8 cellular contexts compared by ENCODE assay signal in genomic region chr20:46057856-46058655, GRCh38. TPM values are rescaled to one million over a fixed set of nuclear protein-coding genes. Genes with fewer than 3 reads are reported as not detected.
DNase-seq lines count a peak whose midpoint lies in the region; ATAC-seq, FAIRE-seq and TF ChIP-seq lines count a peak whose summit lies in the region.

No MANE protein-coding gene starts in this region.

- peaks cover 34 to 46% of the 10 kb centered on the region in 2 donors for H3K27me3 Mint-ChIP-seq in stimulated activated naive B cell treated with anti-CD40 and anti-IgM and Interleukin-4, amounts not matched to agents 10 μg/mL and 1 μg/mL and 100 μg/mL, for 72 hours

- peaks cover 4% of the 10 kb centered on the region for H3K36me3 ChIP-seq in bronchial epithelial cell (ENCODE audit: control insufficient read depth, insufficient read depth, low read length)
- peaks cover 16 to 33% of the 10 kb centered on the region in 2 experiments for H3K36me3 ChIP-seq in SK-N-SH (replicated peaks in 1 of 2; ENCODE audit: control insufficient read depth in 1 of 2, insufficient read depth in 2 of 2, low read length in 1 of 2)

- 97% methylated on average over 70 of the region's 72 CpGs for WGBS in SK-N-SH (ENCODE audit: low lambda C conversion rate)

- peaks cover 15% of the 10 kb centered on the region for H3K27me3 ChIP-seq in bronchial epithelial cell (ENCODE audit: control insufficient read depth, insufficient read depth, low read length)
- H3K27me3 ChIP-seq in SK-N-SH (ENCODE audit: insufficient read depth) = no peaks in the 10 kb centered on the region

- H3K4me3 ChIP-seq in bronchial epithelial cell (ENCODE audit: low read depth, low read length) = peak overlapping the region; percentile 4
- no peak overlapping the region; a peak in 1 of 4 replicates for H3K4me3 ChIP-seq in SK-N-SH (ENCODE audit: low read depth in 2 of 2, low read length in 1 of 2)

- peaks cover 5 to 10% of the 10 kb centered on the region in 2 experiments; a peak in 2 of 4 replicates for H3K4me1 ChIP-seq in SK-N-SH (ENCODE audit: control insufficient read depth in 1 of 2, insufficient read depth in 2 of 2, low read depth in 1 of 2, low read length in 1 of 2)

- H3K27ac Mint-ChIP-seq in stimulated activated naive B cell treated with anti-CD40 and anti-IgM and Interleukin-4, amounts not matched to agents 10 μg/mL and 1 μg/mL and 100 μg/mL, for 72 hours = peak overlapping the region; percentile 11

- H2AFZ ChIP-seq in SK-N-SH (ENCODE audit: low read depth) = no peak overlapping the region

- H3K9me2 ChIP-seq in SK-N-SH = no peaks in the 10 kb centered on the region

- peak overlapping the region; percentile 67 to 73 for H3K4me3 Mint-ChIP-seq in stimulated activated naive B cell treated with anti-CD40 and anti-IgM and Interleukin-4, amounts not matched to agents 10 μg/mL and 1 μg/mL and 100 μg/mL, for 72 hours

- no peak for TF ChIP-seq POLR2A in GM18505 (IDR thresholded peaks at IDR 0.05; ENCODE audit: borderline replicate concordance, extremely low read depth, insufficient read depth, insufficient read length)
- no peak for TF ChIP-seq POLR2A in GM12892 (IDR thresholded peaks at IDR 0.05; ENCODE audit: low read depth, low read length)

- no peaks in the 10 kb centered on the region for H3K9me3 Mint-ChIP-seq in stimulated activated naive B cell treated with anti-CD40 and anti-IgM and Interleukin-4, amounts not matched to agents 10 μg/mL and 1 μg/mL and 100 μg/mL, for 72 hours

- peaks cover 36 to 58% of the 10 kb centered on the region in 2 donors for H3K36me3 Mint-ChIP-seq in stimulated activated naive B cell treated with anti-CD40 and anti-IgM and Interleukin-4, amounts not matched to agents 10 μg/mL and 1 μg/mL and 100 μg/mL, for 72 hours

- no peak overlapping the region for H3K4me2 ChIP-seq in SK-N-SH

- no peak for ATAC-seq in stimulated activated naive B cell treated with anti-CD40 and anti-IgM and Interleukin-4, amounts not matched to agents 10 μg/mL and 1 μg/mL and 100 μg/mL, for 72 hours (replicated peaks)
- no peak for ATAC-seq in GM18505 (IDR thresholded peaks at IDR 0.05; ENCODE audit: unreplicated experiment)

- no peaks in the 10 kb centered on the region for H3K79me2 ChIP-seq in SK-N-SH (ENCODE audit: insufficient read depth)

- no peak overlapping the region for H3K27ac ChIP-seq in SK-N-SH (ENCODE audit: low read depth in 2 of 2, low read length in 1 of 2)

- H3K4me1 Mint-ChIP-seq in stimulated activated naive B cell treated with anti-CD40 and anti-IgM and Interleukin-4, amounts not matched to agents 10 μg/mL and 1 μg/mL and 100 μg/mL, for 72 hours = peaks cover 43 to 57% of the 10 kb centered on the region in 2 donors

- H3K9ac ChIP-seq in SK-N-SH = no peak overlapping the region

- TF ChIP-seq CTCF in bronchial epithelial cell (IDR thresholded peaks at IDR 0.05; ENCODE audit: insufficient read depth, low read length, severe bottlenecking) (peak; percentile 27), SK-N-SH (IDR thresholded peaks at IDR 0.05) (no peak)

- no peak for TF ChIP-seq EP300 in SK-N-SH (IDR thresholded peaks at IDR 0.05; ENCODE audit: borderline replicate concordance in 1 of 2, low read depth in 1 of 2, low read length in 1 of 2)

- H3K9me3 ChIP-seq in SK-N-SH = no peaks in the 10 kb centered on the region

- DNase-seq in activated T-cell treated with anti-CD3 and anti-CD28 coated beads, Interleukin-2, amount 50 U/mL, for 1 hour = peak; percentile 36
- DNase-seq in activated T-cell treated with anti-CD3 and anti-CD28 coated beads for 4 hours (no peak), bronchial epithelial cell (ENCODE audit: low read depth) (peak; percentile 26), iPS-NIHi7 (ENCODE audit: extremely low spot score) (peak; percentile 64), SK-N-SH (no peak), GM12892 (ENCODE audit: insufficient read length) (no peak)
- no peak for DNase-seq in stimulated activated naive B cell treated with anti-CD40 and anti-IgM and Interleukin-4, amounts not matched to agents 10 μg/mL and 1 μg/mL and 100 μg/mL, for 72 hours

- FAIRE-seq in bronchial epithelial cell (lab: Jason Lieb, UNC) (no peak), GM12892 (lab: Jason Lieb, UNC) (no peak)

- CTCF ChIA-PET in SK-N-SH (lab: Yijun Ruan, JAX) = interaction anchor here (0.6 to 1.5 kb wide), 3 partner anchors 36 to 70 kb away, joined by 3 to 5 read pairs (median 4); no protein-coding TSS in a partner anchor

- TF ChIP-seq RAD21 in SK-N-SH (IDR thresholded peaks at IDR 0.05; ENCODE audit: low read length) = no peak

- peaks cover 5% of the 10 kb centered on the region for H3F3A ChIP-seq in SK-N-SH (replicated peaks; ENCODE audit: insufficient read depth)

- POLR2A ChIA-PET in SK-N-SH (lab: Yijun Ruan, JAX) = no interaction called here

- peaks cover 18% of the 10 kb centered on the region; the same call in 1 of the 2 replicates for H4K20me1 ChIP-seq in SK-N-SH (ENCODE audit: insufficient read depth)

TF ChIP-seq in SK-N-SH, 30 proteins besides CTCF, POLR2A, EP300 and RAD21:
- no peak for TF ChIP-seq MXI1 (IDR thresholded peaks at IDR 0.05; ENCODE audit: low read depth, low read length)
- TF ChIP-seq USF2 (IDR thresholded peaks at IDR 0.05; ENCODE audit: borderline replicate concordance, low read depth, low read length) = no peak
- TF ChIP-seq RFX5 (IDR thresholded peaks at IDR 0.05; ENCODE audit: low read length) = no peak
- TF ChIP-seq, protein P1, sequence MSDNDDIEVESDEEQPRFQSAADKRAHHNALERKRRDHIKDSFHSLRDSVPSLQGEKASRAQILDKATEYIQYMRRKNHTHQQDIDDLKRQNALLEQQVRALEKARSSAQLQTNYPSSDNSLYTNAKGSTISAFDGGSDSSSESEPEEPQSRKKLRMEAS (IDR thresholded peaks at IDR 0.05; ENCODE audit: low read depth) = no peak
- no peak for TF ChIP-seq TEAD4 (IDR thresholded peaks at IDR 0.05; ENCODE audit: borderline replicate concordance, insufficient read depth)
- TF ChIP-seq EZH2phosphoT487 (IDR thresholded peaks at IDR 0.05; ENCODE audit: borderline replicate concordance, low read depth) = no peak
- no peak for TF ChIP-seq TAF1 (IDR thresholded peaks at IDR 0.05; ENCODE audit: borderline replicate concordance, low read depth, low read length)
- TF ChIP-seq ZBTB33 (IDR thresholded peaks at IDR 0.05; ENCODE audit: borderline replicate concordance, low read depth) = no peak
- TF ChIP-seq POLR2AphosphoS5 (IDR thresholded peaks at IDR 0.05; ENCODE audit: low read depth, low read length) = no peak
- no peak for TF ChIP-seq USF1 (IDR thresholded peaks at IDR 0.05; ENCODE audit: borderline replicate concordance, low read depth)
- no peak for TF ChIP-seq CHD2 (IDR thresholded peaks at IDR 0.05; ENCODE audit: low read length, partially characterized antibody)

RNA-seq across cellular contexts. Expression of gene SLC12A5, which starts 29.0 kb away (rescaled TPM):
- not detected in 2 replicates for total RNA-seq in bronchial epithelial cell
- polyA plus RNA-seq in SK-N-SH (2012; rRNA removed) = 8.5 and 19.9 TPM in 2 replicates
- polyA plus RNA-seq in SK-N-SH (2012; cell fraction: cytosol; rRNA removed) = 12.5 and 13.7 TPM in 2 replicates
- 10.6 and 12.8 TPM in 2 replicates for polyA plus RNA-seq in SK-N-SH (2012; cell fraction: nucleus; rRNA removed)
- 2.3 TPM for polyA plus RNA-seq in GM12892 (2012; ENCODE audit: missing spikeins)

RNA-seq across cellular contexts. Expression of gene NCOA5, which starts 31.7 kb away (rescaled TPM):
- 7.9 and 9.5 TPM in 2 replicates for total RNA-seq in bronchial epithelial cell
- polyA plus RNA-seq in SK-N-SH (2012; rRNA removed) = 18.6 and 20.4 TPM in 2 replicates
- 16.2 and 17.0 TPM in 2 replicates for polyA plus RNA-seq in SK-N-SH (2012; cell fraction: cytosol; rRNA removed)
- polyA plus RNA-seq in SK-N-SH (2012; cell fraction: nucleus; rRNA removed) = 26.6 and 31.9 TPM in 2 replicates
- polyA plus RNA-seq in GM12892 (2012; ENCODE audit: missing spikeins) = 14.5 TPM

RNA-seq across cellular contexts. Expression of gene MMP9, which starts 49.3 kb away (rescaled TPM):
- 0.26 and 6.0 TPM in 2 replicates for total RNA-seq in bronchial epithelial cell
- polyA plus RNA-seq in SK-N-SH (2012; rRNA removed) = 0.18 and 0.23 TPM in 2 replicates
- polyA plus RNA-seq in SK-N-SH (2012; cell fraction: cytosol; rRNA removed) = 0.09 and 0.12 TPM in 2 replicates
- polyA plus RNA-seq in SK-N-SH (2012; cell fraction: nucleus; rRNA removed) = 0.42 and 0.46 TPM in 2 replicates
- polyA plus RNA-seq in GM12892 (2012; ENCODE audit: missing spikeins) = 0.15 TPM

Comparison
In these comparisons a context has a peak if more than half of its experiments do, and no peak if none do; other contexts are left out.
1. DNase-seq: peak in activated T-cell treated with anti-CD3 and anti-CD28 coated beads, Interleukin-2, amount 50 U/mL, for 1 hour (single experiment), bronchial epithelial cell (single experiment) and iPS-NIHi7 (single experiment); none in activated T-cell treated with anti-CD3 and anti-CD28 coated beads for 4 hours (single experiment), stimulated activated naive B cell treated with anti-CD40 and anti-IgM and Interleukin-4, amounts not matched to agents 10 μg/mL and 1 μg/mL and 100 μg/mL, for 72 hours (single experiment), SK-N-SH (single experiment) and GM12892 (single experiment).